Comparison of ENCODE assay signal across 22 cellular contexts in genomic region chr2:13542642-13543041, GRCh38.
A peak's percentile ranks its signal among the peaks of the same experiment; 100 is the strongest.
DNase-seq lines count a peak whose midpoint lies in the region; ATAC-seq and TF ChIP-seq lines count a peak whose summit lies in the region.
"Had no signal": no experiment of that assay in that cellular context is flagged by ENCODE, and none has a peak within 500 bp of the region (broad histone marks: within the 10 kb centered on the region; RNA-seq: fewer than 3 reads in every experiment).

No MANE protein-coding gene starts in this region.

- no peak for ATAC-seq in HG03025 (IDR thresholded peaks at IDR 0.05; ENCODE audit: low FRiP score, unreplicated experiment)
- ATAC-seq: HCT116, HepG2 had no signal

- H3K4me3 ChIP-seq in neural cell (ENCODE audit: low read length), result no peak overlapping the region
- H3K4me3 ChIP-seq: BLaER1, GM12878 had no signal

- H3K36me3 ChIP-seq in neural cell (ENCODE audit: insufficient read depth, low read length), result no peaks in the 10 kb centered on the region
- H3K36me3 ChIP-seq: BLaER1 had no signal

- DNase-seq in NCI-H82 (lab: John Stamatoyannopoulos, UW) (peak; percentile 31), NCI-H82 treated with DMSO at 0.1 percent for 48 hours (lab: John Stamatoyannopoulos, UW; ENCODE audit: unreplicated experiment) (no peak), NCI-H128 (lab: John Stamatoyannopoulos, UW; ENCODE audit: unreplicated experiment) (peak; percentile 15), NCI-H524 (lab: John Stamatoyannopoulos, UW) (peak; percentile 37 to 81), GM19240 (ENCODE audit: insufficient read length, low spot score) (no peak)
- DNase-seq in activated CD4-positive, alpha-beta T cell treated with anti-CD3 and anti-CD28 coated beads for 4 hours, result no peak
- DNase-seq: 8988T; CD8-positive, alpha-beta memory T cell; COR-L47; DMS 273 treated with DMSO at 0.1 percent for 48 hours; DMS53; DND-41; EL; GOT3; H7; HFFc6 had no signal

- no peaks in the 10 kb centered on the region for H3K27me3 ChIP-seq in neural cell (ENCODE audit: insufficient read depth, low read depth, low read length)
- H3K27me3 ChIP-seq: BLaER1 had no signal

- H3K27ac ChIP-seq in neural cell (ENCODE audit: low read length), result peak overlapping the region; percentile 44
- H3K27ac ChIP-seq: BLaER1 had no signal

- peak; percentile 99 for TF ChIP-seq EP300 in neural cell (conservative IDR thresholded peaks at IDR 0.05; ENCODE audit: poor library complexity, severe bottlenecking)

- peak; percentile 31 for TF ChIP-seq CTCF in neural cell (IDR thresholded peaks at IDR 0.05; ENCODE audit: poor library complexity, severe bottlenecking)

- TF ChIP-seq RAD21 in neural cell (conservative IDR thresholded peaks at IDR 0.05), result peak; percentile 56

- no peaks in the 10 kb centered on the region for H3K9me3 ChIP-seq in neural cell (ENCODE audit: low read length)
- H3K9me3 ChIP-seq: BLaER1 had no signal

- H3K9ac ChIP-seq in neural cell (ENCODE audit: low read length), result no peak overlapping the region
- H3K9ac ChIP-seq: BLaER1 had no signal

- no peak overlapping the region for H3K4me2 ChIP-seq in neural cell (ENCODE audit: low read length)
- H3K4me2 ChIP-seq: BLaER1 had no signal

- no peak overlapping the region for H2AFZ ChIP-seq in neural cell (ENCODE audit: low read depth, low read length)

- no peaks in the 10 kb centered on the region for H4K20me1 ChIP-seq in neural cell (ENCODE audit: insufficient read depth)
- H4K20me1 ChIP-seq: BLaER1 had no signal

- H3K79me2 ChIP-seq in neural cell (replicated peaks; ENCODE audit: insufficient read depth, low read length), result no peaks in the 10 kb centered on the region

- H3K9me2 ChIP-seq in neural cell (ENCODE audit: insufficient read depth, low read length), result no peaks in the 10 kb centered on the region

- H3F3A ChIP-seq in neural cell (ENCODE audit: insufficient read depth, low read length, poor library complexity, severe bottlenecking), result peaks cover 6% of the 10 kb centered on the region

TF ChIP-seq in neural cell, 6 proteins besides CTCF, POLR2A, EP300 and RAD21:
- TF ChIP-seq MXI1 (conservative IDR thresholded peaks at IDR 0.05; ENCODE audit: poor library complexity, severe bottlenecking), result peak; percentile 48
- peak; percentile 44 for TF ChIP-seq SMC3 (conservative IDR thresholded peaks at IDR 0.05; ENCODE audit: poor library complexity)
- TF ChIP-seq REST (IDR thresholded peaks at IDR 0.05; ENCODE audit: borderline replicate concordance), result peak; percentile 34
- peak; percentile 76 for TF ChIP-seq POLR2AphosphoS5 (IDR thresholded peaks at IDR 0.05)
- no peak for TF ChIP-seq TAF1 (IDR thresholded peaks at IDR 0.05; ENCODE audit: low read depth)
- no peak for TF ChIP-seq EZH2 (IDR thresholded peaks at IDR 0.05; ENCODE audit: borderline replicate concordance, insufficient read depth, low read length, poor library complexity, severe bottlenecking)
TF ChIP-seq in neural cell: peak in this region for 4.

Comparison
In these comparisons a context has a peak if more than half of its experiments do, and no peak if none do; other contexts are left out.
1. DNase-seq: peak in NCI-H82 (single experiment), NCI-H128 (single experiment) and NCI-H524 (2 of 2); none in NCI-H82 treated with DMSO at 0.1 percent for 48 hours (single experiment), activated CD4-positive, alpha-beta T cell treated with anti-CD3 and anti-CD28 coated beads for 4 hours (0 of 2) and GM19240 (single experiment).